In the genomic region with DNA sequence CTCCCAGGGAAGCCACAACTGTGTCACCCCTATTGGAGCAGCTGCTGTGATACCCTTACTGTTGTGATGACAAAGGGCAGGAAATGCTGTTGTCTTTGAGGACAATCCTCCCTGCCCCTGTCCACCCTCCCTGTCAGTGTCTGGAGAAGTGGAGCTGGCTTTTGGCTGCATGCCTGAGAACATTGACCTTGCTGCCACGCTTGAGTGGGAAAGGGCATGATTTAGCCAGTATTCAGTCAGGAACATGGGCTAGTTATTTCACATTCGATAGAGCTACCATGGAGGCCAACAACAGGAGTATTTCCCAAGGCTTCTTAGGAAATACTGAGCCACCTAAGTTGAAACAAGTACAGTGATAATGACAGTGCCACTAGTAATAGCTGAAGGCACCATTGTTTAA, we compare ENCODE assay signal across 21 cellular contexts. TPM values are rescaled to one million over a fixed set of nuclear protein-coding genes. Genes with fewer than 3 reads are reported as not detected.
DNase-seq lines count a peak whose midpoint lies in the region; ATAC-seq and TF ChIP-seq lines count a peak whose summit lies in the region.
"Had no signal": no experiment of that assay in that cellular context is flagged by ENCODE, and none has a peak within 500 bp of the region (broad histone marks: within the 10 kb centered on the region; RNA-seq: fewer than 3 reads in every experiment).

No MANE protein-coding gene starts in this region.

- DNase-seq in Caki2 (ENCODE audit: low read depth) (peak; percentile 83), NCI-H1092 (lab: John Stamatoyannopoulos, UW) (peak; percentile 4), left kidney (ENCODE audit: low read depth, low spot score) (peak; percentile 49), endodermal cell (no peak), T-cell (no peak), RWPE1 (ENCODE audit: low spot score) (no peak)
- DNase-seq: activated CD4-positive, CD25-positive, alpha-beta regulatory T cell treated with anti-CD3 and anti-CD28 coated beads, Interleukin-2, amount 50 U/mL, for 72 hours; CD8-positive, alpha-beta T cell; hypothalamus; Kasumi-1; natural killer cell; NCI-H1105; pancreas; RPMI8226; stimulated activated naive B cell treated with anti-CD40 and anti-IgM and Interleukin-4, amounts not matched to agents 10 μg/mL and 1 μg/mL and 100 μg/mL, for 72 hours; testis had no signal

- no peaks in the 10 kb centered on the region for H3K9me3 ChIP-seq in endodermal cell (ENCODE audit: control insufficient read depth, low read length)
- H3K9me3 ChIP-seq: HAP-1, pancreas, testis had no signal

- no peaks in the 10 kb centered on the region for H3K27me3 ChIP-seq in endodermal cell (ENCODE audit: control insufficient read depth, insufficient read depth, low read length, poor library complexity, severe bottlenecking)
- H3K27me3 ChIP-seq: pancreas, testis had no signal

- H3K9me3 Mint-ChIP-seq in endodermal cell, result no peaks in the 10 kb centered on the region
- no peaks in the 10 kb centered on the region for H3K9me3 Mint-ChIP-seq in T-cell
- H3K9me3 Mint-ChIP-seq: activated naive CD4-positive, alpha-beta T cell treated with anti-CD3 and anti-CD28 coated beads, Interleukin-2, amount 50 U/mL, for 72 hours; CD8-positive, alpha-beta T cell; central memory CD8-positive, alpha-beta T cell; natural killer cell; stimulated activated naive B cell treated with anti-CD40 and anti-IgM and Interleukin-4, amounts not matched to agents 10 μg/mL and 1 μg/mL and 100 μg/mL, for 72 hours had no signal

- no peak overlapping the region for H3K4me3 Mint-ChIP-seq in endodermal cell
- H3K4me3 Mint-ChIP-seq in T-cell, result no peak overlapping the region
- H3K4me3 Mint-ChIP-seq: CD8-positive, alpha-beta T cell; central memory CD8-positive, alpha-beta T cell; natural killer cell; stimulated activated naive B cell treated with anti-CD40 and anti-IgM and Interleukin-4, amounts not matched to agents 10 μg/mL and 1 μg/mL and 100 μg/mL, for 72 hours had no signal

- TF ChIP-seq CTCF in endodermal cell (conservative IDR thresholded peaks at IDR 0.05), result no peak
- TF ChIP-seq CTCF in RWPE1 (conservative IDR thresholded peaks at IDR 0.05; ENCODE audit: low read depth), result no peak

- H3K4me1 Mint-ChIP-seq in endodermal cell (peaks cover 9% of the 10 kb centered on the region), T-cell (peaks cover 0 to 2% (median under 1%) of the 10 kb centered on the region in 3 donors)
- H3K4me1 Mint-ChIP-seq: stimulated activated naive B cell treated with anti-CD40 and anti-IgM and Interleukin-4, amounts not matched to agents 10 μg/mL and 1 μg/mL and 100 μg/mL, for 72 hours had no signal

- in situ Hi-C loops in Caki2 (cut with HindIII; ENCODE audit: low pct_unique_long_range_greater_than_20kb, low sequenced_read_pairs), result loop anchor here (25.0 kb wide), 1 partner anchor 828 kb away; no protein-coding TSS in a partner anchor

- H3K27ac Mint-ChIP-seq in endodermal cell, result no peak overlapping the region
- H3K27ac Mint-ChIP-seq in T-cell, result no peak overlapping the region
- H3K27ac Mint-ChIP-seq: activated naive CD4-positive, alpha-beta T cell treated with anti-CD3 and anti-CD28 coated beads, Interleukin-2, amount 50 U/mL, for 72 hours; CD8-positive, alpha-beta T cell; natural killer cell; stimulated activated naive B cell treated with anti-CD40 and anti-IgM and Interleukin-4, amounts not matched to agents 10 μg/mL and 1 μg/mL and 100 μg/mL, for 72 hours had no signal

- no peak for ATAC-seq in T-cell (replicated peaks in 1 of 4)
- ATAC-seq: activated naive CD4-positive, alpha-beta T cell treated with anti-CD3 and anti-CD28 coated beads, Interleukin-2, amount 50 U/mL, for 72 hours; CD8-positive, alpha-beta T cell; natural killer cell; pancreas; stimulated activated naive B cell treated with anti-CD40 and anti-IgM and Interleukin-4, amounts not matched to agents 10 μg/mL and 1 μg/mL and 100 μg/mL, for 72 hours had no signal

- H3K27ac ChIP-seq in endodermal cell (ENCODE audit: low read depth, low read length) (no peak overlapping the region), RWPE1 (no peak overlapping the region)
- H3K27ac ChIP-seq: pancreas, testis had no signal

- CTCF ChIA-PET in T-cell (lab: Charles Lee) (interaction anchor here (0.5 to 1.7 kb wide), 4 partner anchors 8 to 845 kb away, joined by 3 to 9 read pairs (median 4); no protein-coding TSS in a partner anchor), RWPE1 (lab: Yijun Ruan, JAX) (interaction anchor here (0.9 kb wide), 1 partner anchor 362 kb away, joined by 3 read pairs; no protein-coding TSS in a partner anchor)

- POLR2A ChIA-PET in T-cell (lab: Charles Lee), result no interaction called here
- POLR2A ChIA-PET in RWPE1 (lab: Yijun Ruan, JAX; ENCODE audit: low non-redundant PET), result no interaction called here

- no peak overlapping the region for H3K9ac ChIP-seq in endodermal cell (ENCODE audit: extremely low read depth, low read length, poor library complexity, severe bottlenecking)

- 85 to 95% methylated on average over 2 of the region's 2 CpGs for WGBS in endodermal cell (ENCODE audit: insufficient coverage in 1 of 2, insufficient read length in 1 of 2), 2 experiments

- H3K4me1 ChIP-seq in endodermal cell (ENCODE audit: control insufficient read depth, insufficient read depth, low read length), result no peaks in the 10 kb centered on the region
- H3K4me1 ChIP-seq: HAP-1, pancreas, testis had no signal

- no peaks in the 10 kb centered on the region for H3K36me3 ChIP-seq in endodermal cell (ENCODE audit: control insufficient read depth, insufficient read depth, low read length)
- H3K36me3 ChIP-seq: HAP-1, pancreas had no signal

- H3K27me3 Mint-ChIP-seq in endodermal cell (ENCODE audit: insufficient read depth) (no peaks in the 10 kb centered on the region), T-cell (peaks cover under 1 to 3% of the 10 kb centered on the region in 2 donors)

- H3K4me3 ChIP-seq in endodermal cell (ENCODE audit: low read length), result no peak overlapping the region
- H3K4me3 ChIP-seq: HAP-1, pancreas, testis had no signal

- H3K36me3 Mint-ChIP-seq in endodermal cell (ENCODE audit: low read depth) (no peaks in the 10 kb centered on the region), T-cell (no peaks in the 10 kb centered on the region)
- H3K36me3 Mint-ChIP-seq: activated naive CD4-positive, alpha-beta T cell treated with anti-CD3 and anti-CD28 coated beads, Interleukin-2, amount 50 U/mL, for 72 hours; CD8-positive, alpha-beta T cell; natural killer cell; stimulated activated naive B cell treated with anti-CD40 and anti-IgM and Interleukin-4, amounts not matched to agents 10 μg/mL and 1 μg/mL and 100 μg/mL, for 72 hours had no signal

TF ChIP-seq in PFSK-1, 5 proteins besides CTCF, POLR2A, EP300 and RAD21:
- peak; percentile 45 for TF ChIP-seq FOXP2 (optimal IDR thresholded peaks at IDR 0.05; ENCODE audit: borderline replicate concordance, extremely low read depth, extremely low read length, insufficient read depth)
- no peak for TF ChIP-seq POLR2AphosphoS5 (IDR thresholded peaks at IDR 0.05; ENCODE audit: low read depth, low read length)

RNA-seq across cellular contexts. Expression of a gene that starts 59.4 kb away (rescaled TPM):
- total RNA-seq in Caki2 (2014; rRNA removed; shearing (Covaris generic); ENCODE audit: low replicate concordance), result not detected in 2 replicates
- not detected for polyA plus RNA-seq in PFSK-1 (2012; ENCODE audit: insufficient read length, low read depth)
- total RNA-seq in endodermal cell (under 1 TPM; 0.15 to 0.55 TPM), T-cell (not detected)
- not detected for polyA plus RNA-seq in endodermal cell (2013, experiment 1 of 2)
- not detected for polyA plus RNA-seq in endodermal cell (2013, experiment 2 of 2)
- total RNA-seq: activated naive CD4-positive, alpha-beta T cell treated with anti-CD3 and anti-CD28 coated beads, Interleukin-2, amount 50 U/mL, for 72 hours; CD8-positive, alpha-beta T cell; Daoy; natural killer cell had no signal

Comparison
In these comparisons a context has a peak if more than half of its experiments do, and no peak if none do; other contexts are left out.
1. DNase-seq: peak in Caki2 (single experiment), NCI-H1092 (single experiment) and left kidney (single experiment); none in endodermal cell (single experiment), T-cell (0 of 34) and RWPE1 (single experiment).